Comparison of ENCODE assay signal across 8 cellular contexts in genomic region chr10:51699475-51700227, GRCh38. TPM values are rescaled to one million over a fixed set of nuclear protein-coding genes. Genes with fewer than 3 reads are reported as not detected.
A peak's percentile ranks its signal among the peaks of the same experiment; 100 is the strongest.
DNase-seq lines count a peak whose midpoint lies in the region; ATAC-seq and TF ChIP-seq lines count a peak whose summit lies in the region.

CSTF2T (minus strand) TSS chr10:51699595; CDS start chr10:51699549, 46 bp downstream.

- no peak for TF ChIP-seq CTCF in BE2C (IDR thresholded peaks at IDR 0.05; ENCODE audit: low read depth, low read length)
- TF ChIP-seq CTCF in coronary artery (IDR thresholded peaks at IDR 0.05): no peak

- peaks cover 40% of the 10 kb centered on the region for H3K36me3 Mint-ChIP-seq in activated CD4-positive, alpha-beta T cell treated with anti-CD3 and anti-CD28 coated beads, Interleukin-2, amount 10 ng/mL, durations not matched to agents 7 days and 5 days (ENCODE audit: low read depth)

- peak within 1 kb of the TSS; percentile 91 for H3K4me3 ChIP-seq in BE2C (ENCODE audit: low read depth, low read length)
- peak within 1 kb of the TSS; percentile 90 for H3K4me3 ChIP-seq in coronary artery

- H3K9me3 Mint-ChIP-seq in activated CD4-positive, alpha-beta T cell treated with anti-CD3 and anti-CD28 coated beads, Interleukin-2, amount 10 ng/mL, durations not matched to agents 7 days and 5 days: peaks cover 5% of the 10 kb centered on the region

- H3K27me3 Mint-ChIP-seq in activated CD4-positive, alpha-beta T cell treated with anti-CD3 and anti-CD28 coated beads, Interleukin-2, amount 10 ng/mL, durations not matched to agents 7 days and 5 days: no peaks in the 10 kb centered on the region

- no peaks in the 10 kb centered on the region for H3K9me3 ChIP-seq in BE2C

- H3K27ac ChIP-seq in coronary artery: peak within 1 kb of the TSS; percentile 87 to 90

- peak within 1 kb of the TSS; percentile 100 for H3K27ac Mint-ChIP-seq in activated CD4-positive, alpha-beta T cell treated with anti-CD3 and anti-CD28 coated beads, Interleukin-2, amount 10 ng/mL, durations not matched to agents 7 days and 5 days

- POLR2A ChIA-PET in activated CD4-positive, alpha-beta T cell treated with anti-CD3 and anti-CD28 coated beads, Interleukin-2, amount 10 ng/mL, durations not matched to agents 7 days and 5 days (lab: Charles Lee): no interaction called here

- no peaks in the 10 kb centered on the region for H3K27me3 ChIP-seq in BE2C

- peak within 1 kb of the TSS; percentile 97 for H3K4me3 Mint-ChIP-seq in activated CD4-positive, alpha-beta T cell treated with anti-CD3 and anti-CD28 coated beads, Interleukin-2, amount 10 ng/mL, durations not matched to agents 7 days and 5 days

- peak; percentile 97 for ATAC-seq in GM19324 (IDR thresholded peaks at IDR 0.05; ENCODE audit: low FRiP score, unreplicated experiment)
- peak; percentile 89 for ATAC-seq in HG03469 (IDR thresholded peaks at IDR 0.05; ENCODE audit: unreplicated experiment)

- CTCF ChIA-PET in activated CD4-positive, alpha-beta T cell treated with anti-CD3 and anti-CD28 coated beads, Interleukin-2, amount 10 ng/mL, durations not matched to agents 7 days and 5 days (lab: Charles Lee): interaction anchor here (1.3 to 1.4 kb wide), 2 partner anchors 11 to 19 kb away, joined by 4 to 5 read pairs; no protein-coding TSS in a partner anchor

- H3K4me1 Mint-ChIP-seq in activated CD4-positive, alpha-beta T cell treated with anti-CD3 and anti-CD28 coated beads, Interleukin-2, amount 10 ng/mL, durations not matched to agents 7 days and 5 days: peaks cover 44% of the 10 kb centered on the region

- H3K36me3 ChIP-seq in BE2C: peaks cover 7% of the 10 kb centered on the region

- peaks cover 3% of the 10 kb centered on the region; the same call in 1 of the 2 replicates for H3K4me1 ChIP-seq in BE2C

- DNase-seq in BE2C (peak; percentile 85), NCI-H526 treated with DMSO at 0.1 percent for 48 hours (lab: John Stamatoyannopoulos, UW) (peak; percentile 82), coronary artery (ENCODE audit: low spot score) (peak; percentile 94), left kidney (ENCODE audit: low read depth, low spot score) (peak; percentile 97)
- peak; percentile 93 for DNase-seq in activated CD4-positive, alpha-beta T cell treated with anti-CD3 and anti-CD28 coated beads, Interleukin-2, amount 10 ng/mL, durations not matched to agents 7 days and 5 days
- peak; percentile 83 to 91 for DNase-seq in stimulated activated CD4-positive, alpha-beta T cell treated with anti-CD3 and anti-CD28 coated beads, Interleukin-2, amount 100 ng/mL, for 24 hours

RNA-seq across cellular contexts. Expression of gene CSTF2T, which starts in this region (rescaled TPM):
- 32.3 TPM for polyA plus RNA-seq in BE2C (2012; ENCODE audit: insufficient read depth, insufficient read length, low read depth)
- 10 to 100 TPM; 34.4 to 36.7 TPM for total RNA-seq in activated CD4-positive, alpha-beta T cell treated with anti-CD3 and anti-CD28 coated beads, Interleukin-2, amount 10 ng/mL, durations not matched to agents 7 days and 5 days

Comparison
In these comparisons a context has a peak if more than half of its experiments do, and no peak if none do; other contexts are left out.
1. Peak in every context shown above with its lines: DNase-seq, ATAC-seq, H3K4me3 ChIP-seq and H3K27ac ChIP-seq.